Comparison of ENCODE assay signal across 22 cellular contexts in genomic region chr10:64112697-64113367, GRCh38.
DNase-seq lines count a peak whose midpoint lies in the region; ATAC-seq, FAIRE-seq and TF ChIP-seq lines count a peak whose summit lies in the region.
"Had no signal": no experiment of that assay in that cellular context is flagged by ENCODE, and none has a peak within 500 bp of the region (broad histone marks: within the 10 kb centered on the region; RNA-seq: fewer than 3 reads in every experiment).

No MANE protein-coding gene starts in this region.

- H3K4me3 Mint-ChIP-seq in activated CD4-positive, alpha-beta T cell treated with anti-CD3 and anti-CD28 coated beads, Interleukin-2, amount 10 ng/mL, durations not matched to agents 24 days and 14 days, result peak overlapping the region; percentile 25
- peak overlapping the region; percentile 32 for H3K4me3 Mint-ChIP-seq in stimulated activated memory B cell treated with anti-CD40 and anti-IgM and Interleukin-4, amounts not matched to agents 10 μg/mL and 1 μg/mL and 100 μg/mL, for 72 hours
- H3K4me3 Mint-ChIP-seq: stimulated activated effector memory CD8-positive, alpha-beta T cell treated with anti-CD3 and anti-CD28 coated beads, Interleukin-12 subunit alpha, Interleukin-12 subunit beta, amount 100 ng/mL, for 72 hours; T-helper 1 cell treated with Interleukin-12 subunit alpha and Interleukin-12 subunit beta and Interleukin-4 antibody, amounts not matched to agents 30 μg/mL and 1 μg/mL, for 36 hours; type B pancreatic cell had no signal

- intact Hi-C loops in activated CD4-positive, alpha-beta T cell treated with anti-CD3 and anti-CD28 coated beads, Interleukin-2, amount 10 ng/mL, durations not matched to agents 24 days and 14 days (cut with micrococcal nuclease), result no loop called here
- intact Hi-C loops in GM12878 (cut with micrococcal nuclease; ENCODE audit: unreplicated experiment), result loop anchor here (5.0 to 10.0 kb wide), 2 partner anchors 71 to 182 kb away; no protein-coding TSS in a partner anchor

- no peak for TF ChIP-seq RAD21 in GM12878 (IDR thresholded peaks at IDR 0.05; ENCODE audit: insufficient read depth, low read depth, low read length)

- H3K4me2 ChIP-seq in Loucy (ENCODE audit: low read depth, low read length, poor library complexity, severe bottlenecking) (peak overlapping the region; percentile 14), GM12878 (ENCODE audit: control insufficient read depth, insufficient read depth) (no peak overlapping the region; the same call in 1 of the 2 replicates)

- H3K36me3 Mint-ChIP-seq in activated CD4-positive, alpha-beta T cell treated with anti-CD3 and anti-CD28 coated beads, Interleukin-2, amount 10 ng/mL, durations not matched to agents 24 days and 14 days (ENCODE audit: low read depth), result no peaks in the 10 kb centered on the region
- H3K36me3 Mint-ChIP-seq in stimulated activated memory B cell treated with anti-CD40 and anti-IgM and Interleukin-4, amounts not matched to agents 10 μg/mL and 1 μg/mL and 100 μg/mL, for 72 hours, result no peaks in the 10 kb centered on the region
- H3K36me3 Mint-ChIP-seq: stimulated activated effector memory CD8-positive, alpha-beta T cell treated with anti-CD3 and anti-CD28 coated beads, Interleukin-12 subunit alpha, Interleukin-12 subunit beta, amount 100 ng/mL, for 72 hours; type B pancreatic cell had no signal

- H3K4me1 Mint-ChIP-seq in activated CD4-positive, alpha-beta T cell treated with anti-CD3 and anti-CD28 coated beads, Interleukin-2, amount 10 ng/mL, durations not matched to agents 24 days and 14 days, result peaks cover 1% of the 10 kb centered on the region
- no peaks in the 10 kb centered on the region for H3K4me1 Mint-ChIP-seq in stimulated activated memory B cell treated with anti-CD40 and anti-IgM and Interleukin-4, amounts not matched to agents 10 μg/mL and 1 μg/mL and 100 μg/mL, for 72 hours
- H3K4me1 Mint-ChIP-seq: stimulated activated effector memory CD8-positive, alpha-beta T cell treated with anti-CD3 and anti-CD28 coated beads, Interleukin-12 subunit alpha, Interleukin-12 subunit beta, amount 100 ng/mL, for 72 hours had no signal

- no peaks in the 10 kb centered on the region for H3K9me3 ChIP-seq in Loucy (ENCODE audit: insufficient read depth, low read depth, low read length)
- H3K9me3 ChIP-seq in GM12878 (replicated peaks; ENCODE audit: control insufficient read depth, insufficient read depth, low read length), result no peaks in the 10 kb centered on the region
- H3K9me3 ChIP-seq: HAP-1, left ventricle myocardium inferior had no signal

- no peak for DNase-seq in activated CD4-positive, alpha-beta T cell treated with anti-CD3 and anti-CD28 coated beads, Interleukin-2, amount 10 ng/mL, durations not matched to agents 24 days and 14 days
- no peak for DNase-seq in activated CD4-positive, alpha-beta T cell treated with anti-CD3 and anti-CD28 coated beads, Interleukin-2, amount 50 U/mL, for 4 hours
- no peak for DNase-seq in GM12878 (ENCODE audit: low read depth, low spot score)
- no peak for DNase-seq in germinal center (ENCODE audit: low spot score)
- DNase-seq in NCI-H1092 (lab: John Stamatoyannopoulos, UW), result no peak
- DNase-seq: activated CD4-positive, alpha-beta T cell treated with anti-CD3 and anti-CD28 coated beads for 1 hour; activated CD8-positive, alpha-beta memory T cell treated with anti-CD3 and anti-CD28 coated beads, Interleukin-2, amount 50 U/mL, for 48 hours; activated naive CD4-positive, alpha-beta T cell treated with anti-CD3 and anti-CD28 coated beads, Interleukin-2, amount 50 U/mL, for 16 hours; effector memory CD4-positive, alpha-beta T cell; KG1; left ventricle myocardium inferior; NCI-H2081 treated with DMSO at 0.1 percent for 48 hours; NCI-H82 had no signal

- no peak for TF ChIP-seq CTCF in Loucy (conservative IDR thresholded peaks at IDR 0.05; ENCODE audit: low read length)
- TF ChIP-seq CTCF in GM12878 (IDR thresholded peaks at IDR 0.05 in 2 of 3, conservative IDR thresholded peaks at IDR 0.05 in 1 of 3; ENCODE audit: control insufficient read depth in 2 of 3, extremely low read depth in 1 of 3, insufficient read depth in 1 of 3, low read depth in 3 of 3, low read length in 3 of 3), result no peak

- CTCF ChIA-PET in GM12878 (lab: Yijun Ruan, JAX), result interaction anchor here (0.6 to 1.9 kb wide), 3 partner anchors 9 to 180 kb away, joined by 3 to 7 read pairs (median 3); no protein-coding TSS in a partner anchor

- in situ Hi-C loops in GM12878 (cut with MboI), result no loop called here

- no TSS peak for BruUV-seq in GM12878 (replicated peaks; lab: Mats Ljungman, UMichigan)

- no peak for FAIRE-seq in GM12878 (lab: Jason Lieb, UNC)

- SMC1A ChIA-PET in GM12878 (lab: Charles Lee; ENCODE audit: uncharacterized antibody, unreplicated experiment), result interaction anchor here (1.2 kb wide), 1 partner anchor 14 kb away, joined by 4 read pairs; no protein-coding TSS in a partner anchor

- ATAC-seq in GM12878 (peak; percentile 51), HG03196 (IDR thresholded peaks at IDR 0.05; ENCODE audit: unreplicated experiment) (no peak)
- no peak for ATAC-seq in stimulated activated memory B cell treated with anti-CD40 and anti-IgM and Interleukin-4, amounts not matched to agents 10 μg/mL and 1 μg/mL and 100 μg/mL, for 72 hours
- ATAC-seq: stimulated activated effector memory CD8-positive, alpha-beta T cell treated with anti-CD3 and anti-CD28 coated beads, Interleukin-12 subunit alpha, Interleukin-12 subunit beta, amount 100 ng/mL, for 72 hours had no signal

- TF ChIP-seq EP300 in GM12878 (IDR thresholded peaks at IDR 0.05; ENCODE audit: borderline replicate concordance in 1 of 2, control insufficient read depth in 1 of 2, low read depth in 2 of 2, low read length in 2 of 2), result no peak

- POLR2A ChIA-PET in GM12878 (lab: Charles Lee), result no interaction called here

- H3K4me3 ChIP-seq in Loucy (ENCODE audit: low read length, poor library complexity, severe bottlenecking), result no peak overlapping the region
- no peak overlapping the region for H3K4me3 ChIP-seq in GM12878
- H3K4me3 ChIP-seq: cardiac muscle cell, HAP-1, left ventricle myocardium inferior had no signal

- H3K27ac Mint-ChIP-seq in activated CD4-positive, alpha-beta T cell treated with anti-CD3 and anti-CD28 coated beads, Interleukin-2, amount 10 ng/mL, durations not matched to agents 24 days and 14 days, result no peak overlapping the region
- no peak overlapping the region for H3K27ac Mint-ChIP-seq in stimulated activated memory B cell treated with anti-CD40 and anti-IgM and Interleukin-4, amounts not matched to agents 10 μg/mL and 1 μg/mL and 100 μg/mL, for 72 hours
- H3K27ac Mint-ChIP-seq: stimulated activated effector memory CD8-positive, alpha-beta T cell treated with anti-CD3 and anti-CD28 coated beads, Interleukin-12 subunit alpha, Interleukin-12 subunit beta, amount 100 ng/mL, for 72 hours; T-helper 1 cell treated with Interleukin-12 subunit alpha and Interleukin-12 subunit beta and Interleukin-4 antibody, amounts not matched to agents 30 μg/mL and 1 μg/mL, for 36 hours; type B pancreatic cell had no signal

- H3K9me2 ChIP-seq in Loucy (replicated peaks; ENCODE audit: low read depth, low read length), result no peaks in the 10 kb centered on the region

- no peak overlapping the region for H3K27ac ChIP-seq in GM12878 (ENCODE audit: control insufficient read depth, insufficient read depth)
- H3K27ac ChIP-seq: cardiac muscle cell, left ventricle myocardium inferior, parathyroid adenoma had no signal

- H3F3A ChIP-seq in Loucy (ENCODE audit: low read depth), result no peaks in the 10 kb centered on the region

- no peaks in the 10 kb centered on the region for H3K27me3 Mint-ChIP-seq in activated CD4-positive, alpha-beta T cell treated with anti-CD3 and anti-CD28 coated beads, Interleukin-2, amount 10 ng/mL, durations not matched to agents 24 days and 14 days
- H3K27me3 Mint-ChIP-seq in stimulated activated memory B cell treated with anti-CD40 and anti-IgM and Interleukin-4, amounts not matched to agents 10 μg/mL and 1 μg/mL and 100 μg/mL, for 72 hours, result peaks cover 9% of the 10 kb centered on the region

- H3K27me3 ChIP-seq in Loucy (ENCODE audit: insufficient read depth, low read length, poor library complexity, severe bottlenecking), result no peaks in the 10 kb centered on the region
- no peaks in the 10 kb centered on the region; a peak in 1 of 4 replicates for H3K27me3 ChIP-seq in GM12878 (replicated peaks in 1 of 2; ENCODE audit: control insufficient read depth in 2 of 2, insufficient read depth in 2 of 2, low read length in 1 of 2)
- H3K27me3 ChIP-seq: cardiac muscle cell had no signal

- H3K4me1 ChIP-seq in Loucy (ENCODE audit: insufficient read depth, low read length, poor library complexity, severe bottlenecking) (no peaks in the 10 kb centered on the region), GM12878 (ENCODE audit: control insufficient read depth, insufficient read depth, low read length) (no peaks in the 10 kb centered on the region)
- H3K4me1 ChIP-seq: HAP-1, left ventricle myocardium inferior, parathyroid adenoma had no signal

- H3K79me2 ChIP-seq in Loucy (ENCODE audit: insufficient read depth, low read length) (no peaks in the 10 kb centered on the region), GM12878 (ENCODE audit: control insufficient read depth, insufficient read depth, low read length) (no peaks in the 10 kb centered on the region)
- H3K79me2 ChIP-seq: parathyroid adenoma had no signal

- H2AFZ ChIP-seq in Loucy (ENCODE audit: low read length) (no peak overlapping the region), GM12878 (ENCODE audit: control insufficient read depth, low read depth, low read length) (no peak overlapping the region)
- H2AFZ ChIP-seq: parathyroid adenoma had no signal

- RAD21 ChIA-PET in GM12878 (lab: Charles Lee; ENCODE audit: unreplicated experiment), result interaction anchor here (1.4 kb wide), 1 partner anchor 9 kb away, joined by 3 read pairs; no protein-coding TSS in a partner anchor

- H3K9me3 Mint-ChIP-seq in activated CD4-positive, alpha-beta T cell treated with anti-CD3 and anti-CD28 coated beads, Interleukin-2, amount 10 ng/mL, durations not matched to agents 24 days and 14 days, result no peaks in the 10 kb centered on the region
- H3K9me3 Mint-ChIP-seq in stimulated activated memory B cell treated with anti-CD40 and anti-IgM and Interleukin-4, amounts not matched to agents 10 μg/mL and 1 μg/mL and 100 μg/mL, for 72 hours, result no peaks in the 10 kb centered on the region
- H3K9me3 Mint-ChIP-seq: T-helper 1 cell treated with Interleukin-12 subunit alpha and Interleukin-12 subunit beta and Interleukin-4 antibody, amounts not matched to agents 30 μg/mL and 1 μg/mL, for 36 hours; type B pancreatic cell had no signal

- WGBS in GM12878 (ENCODE audit: insufficient coverage, insufficient replicate concordance, low lambda C conversion rate, missing lambda C conversion rate), result 0% methylated on average over 2 of the region's 2 CpGs

- H4K20me1 ChIP-seq in Loucy (ENCODE audit: insufficient read depth, low read length, poor library complexity, severe bottlenecking), result no peaks in the 10 kb centered on the region
- no peaks in the 10 kb centered on the region for H4K20me1 ChIP-seq in GM12878 (ENCODE audit: control insufficient read depth, insufficient read depth)

- H3K9ac ChIP-seq in Loucy (ENCODE audit: low read depth, low read length, poor library complexity, severe bottlenecking) (no peak overlapping the region), GM12878 (ENCODE audit: control insufficient read depth, insufficient read depth, low read length) (no peak overlapping the region)
- H3K9ac ChIP-seq: parathyroid adenoma had no signal

- H3K36me3 ChIP-seq in Loucy (ENCODE audit: insufficient read depth, low read length) (no peaks in the 10 kb centered on the region), GM12878 (ENCODE audit: control insufficient read depth in 2 of 2, insufficient read depth in 2 of 2, low read length in 1 of 2) (no peaks in the 10 kb centered on the region)
- H3K36me3 ChIP-seq: cardiac muscle cell, HAP-1, left ventricle myocardium inferior had no signal

- no peak for TF ChIP-seq POLR2A in GM12878 (IDR thresholded peaks at IDR 0.05; ENCODE audit: low read depth, low read length)
